Comparison of ENCODE assay signal across 7 cellular contexts in genomic region chr7:123916240-123916724, GRCh38. TPM values are rescaled to one million over a fixed set of nuclear protein-coding genes. Genes with fewer than 3 reads are reported as not detected.
A peak's percentile ranks its signal among the peaks of the same experiment; 100 is the strongest.
DNase-seq lines count a peak whose midpoint lies in the region; FAIRE-seq and TF ChIP-seq lines count a peak whose summit lies in the region.

No MANE protein-coding gene starts in this region.

- H4K91ac ChIP-seq in neuronal stem cell (ENCODE audit: low read depth, low read length, poor library complexity): no peak overlapping the region

- H2AK5ac ChIP-seq in neuronal stem cell (ENCODE audit: low read depth, low read length): no peak overlapping the region

- no peaks in the 10 kb centered on the region for H3K9me3 ChIP-seq in neuronal stem cell (replicated peaks in 1 of 2; ENCODE audit: control insufficient read depth in 2 of 2, insufficient read depth in 1 of 2, low read depth in 1 of 2, low read length in 2 of 2)

- no peaks in the 10 kb centered on the region for H3K27me3 ChIP-seq in bronchial epithelial cell (ENCODE audit: control insufficient read depth, insufficient read depth, low read length)
- no peaks in the 10 kb centered on the region for H3K27me3 ChIP-seq in neuronal stem cell (ENCODE audit: control insufficient read depth in 3 of 3, insufficient read depth in 3 of 3, low read depth in 1 of 3, low read length in 3 of 3)

- DNase-seq in M059J (ENCODE audit: low read depth) (peak; percentile 32), bronchial epithelial cell (ENCODE audit: low read depth) (peak; percentile 51), neuronal stem cell (ENCODE audit: low spot score) (peak; percentile 61), HUDEP-2 (lab: John Stamatoyannopoulos, UW; ENCODE audit: unreplicated experiment in 76 of 76) (no peak), cerebellar nuclear complex (lab: John Stamatoyannopoulos, UW) (no peak)
- DNase-seq in activated CD4-positive, CD25-positive, alpha-beta regulatory T cell treated with anti-CD3 and anti-CD28 coated beads, Interleukin-2, amount 50 U/mL, for 72 hours: no peak

- no peak overlapping the region for H3K9ac ChIP-seq in neuronal stem cell (ENCODE audit: low read depth, low read length, poor library complexity)

- TF ChIP-seq CTCF in GM12872 (IDR thresholded peaks at IDR 0.05; ENCODE audit: insufficient read depth, low read depth, low read length) (peak; percentile 35; the same call in 1 of the 3 replicates), bronchial epithelial cell (IDR thresholded peaks at IDR 0.05; ENCODE audit: insufficient read depth, low read length, severe bottlenecking) (peak; percentile 45)

- H3K4ac ChIP-seq in neuronal stem cell (ENCODE audit: low read length): no peak overlapping the region

- no peak overlapping the region for H3K14ac ChIP-seq in neuronal stem cell (ENCODE audit: low read length)

- H3K23ac ChIP-seq in neuronal stem cell (ENCODE audit: low read depth, low read length, poor library complexity): no peak overlapping the region

- H3K79me1 ChIP-seq in neuronal stem cell (ENCODE audit: low read depth, low read length): no peaks in the 10 kb centered on the region

- H3K4me3 ChIP-seq in bronchial epithelial cell (ENCODE audit: low read depth, low read length) (no peak overlapping the region), neuronal stem cell (ENCODE audit: low read length in 2 of 2) (no peak overlapping the region)

- H2BK120ac ChIP-seq in neuronal stem cell (ENCODE audit: low read depth, low read length): no peak overlapping the region

- no peak for FAIRE-seq in bronchial epithelial cell (lab: Jason Lieb, UNC)

- no peaks in the 10 kb centered on the region for H3K36me3 ChIP-seq in bronchial epithelial cell (ENCODE audit: control insufficient read depth, insufficient read depth, low read length)
- H3K36me3 ChIP-seq in neuronal stem cell (replicated peaks in 1 of 2; ENCODE audit: control insufficient read depth in 2 of 2, insufficient read depth in 2 of 2, low read length in 2 of 2): no peaks in the 10 kb centered on the region

- no peak overlapping the region for H3K4me2 ChIP-seq in neuronal stem cell (ENCODE audit: insufficient read depth, low read length, poor library complexity, severe bottlenecking)

- H3K27ac ChIP-seq in neuronal stem cell (replicated peaks; ENCODE audit: low read length): no peak overlapping the region

- H2BK15ac ChIP-seq in neuronal stem cell (ENCODE audit: low read length): no peak overlapping the region

- no peak overlapping the region for H3K18ac ChIP-seq in neuronal stem cell (ENCODE audit: low read length)

- no peak overlapping the region for H2AFZ ChIP-seq in neuronal stem cell (ENCODE audit: low read length)

- no peak overlapping the region for H4K8ac ChIP-seq in neuronal stem cell (ENCODE audit: low read depth, low read length)

- no CpG with 5 or more reads among the region's 2 CpGs for WGBS in neuronal stem cell (ENCODE audit: extremely low coverage in 2 of 2, insufficient read length in 2 of 2, insufficient replicate concordance in 1 of 2), 2 donors

- H3K4me1 ChIP-seq in neuronal stem cell (ENCODE audit: control insufficient read depth in 2 of 2, insufficient read depth in 1 of 2, low read depth in 1 of 2, low read length in 2 of 2): no peaks in the 10 kb centered on the region

- H2BK5ac ChIP-seq in neuronal stem cell (ENCODE audit: low read length): no peak overlapping the region

- no peak overlapping the region for H2BK12ac ChIP-seq in neuronal stem cell (ENCODE audit: low read length)

RNA-seq across cellular contexts. Expression of gene SPAM1, which starts 8.8 kb away (rescaled TPM):
- not detected in 2 replicates for total RNA-seq in M059J (2014; rRNA removed; shearing (Covaris generic))
- not detected in 2 replicates for total RNA-seq in bronchial epithelial cell
- not detected for polyA plus RNA-seq in neuronal stem cell (2013, experiment 1 of 2)
- polyA plus RNA-seq in neuronal stem cell (2013, experiment 2 of 2): not detected

Comparison
In these comparisons a context has a peak if more than half of its experiments do, and no peak if none do; other contexts are left out.
1. DNase-seq: peak in M059J (single experiment), bronchial epithelial cell (single experiment) and neuronal stem cell (single experiment); none in activated CD4-positive, CD25-positive, alpha-beta regulatory T cell treated with anti-CD3 and anti-CD28 coated beads, Interleukin-2, amount 50 U/mL, for 72 hours (single experiment), HUDEP-2 (0 of 76) and cerebellar nuclear complex (0 of 2).